Comparison of ENCODE assay signal across 19 cellular contexts in genomic region chr5:89595065-89595464, GRCh38.
DNase-seq lines count a peak whose midpoint lies in the region; FAIRE-seq lines count a peak whose summit lies in the region.
"Had no signal": no experiment of that assay in that cellular context is flagged by ENCODE, and none has a peak within 500 bp of the region (broad histone marks: within the 10 kb centered on the region; RNA-seq: fewer than 3 reads in every experiment).

No MANE protein-coding gene starts in this region.

- no peak overlapping the region for H2AFZ ChIP-seq in trophoblast cell (ENCODE audit: insufficient read depth, low read length, poor library complexity)

- H2BK120ac ChIP-seq in trophoblast cell (ENCODE audit: insufficient read depth, low read length, poor library complexity) = no peak overlapping the region

- H4K8ac ChIP-seq in trophoblast cell (ENCODE audit: low read depth, low read length) = no peak overlapping the region

- no peak overlapping the region for H4K12ac ChIP-seq in trophoblast cell (ENCODE audit: low read depth, low read length)

- H3K23ac ChIP-seq in trophoblast cell (ENCODE audit: low read length) = no peak overlapping the region

- H3K79me2 ChIP-seq in trophoblast cell (ENCODE audit: control insufficient read depth, insufficient read depth, low read length, poor library complexity) = no peaks in the 10 kb centered on the region

- H3K27me3 ChIP-seq in trophoblast cell (ENCODE audit: insufficient read depth, low read length) = no peaks in the 10 kb centered on the region

- no peak overlapping the region for H2AK5ac ChIP-seq in trophoblast cell (ENCODE audit: low read length)

- no peak for DNase-seq in GM19239 (ENCODE audit: insufficient read length, low spot score)
- DNase-seq in SK-N-MC (ENCODE audit: low read depth, low spot score) = peak; percentile 44
- peak; percentile 23 for DNase-seq in fibroblast of peridontal ligament (ENCODE audit: extremely low read depth)
- no peak for DNase-seq in LoVo (ENCODE audit: low spot score)
- no peak for DNase-seq in HPDE6-E6E7 (ENCODE audit: extremely low spot score)
- no peak for DNase-seq in trophoblast cell
- DNase-seq in C1 segment of cervical spinal cord (lab: John Stamatoyannopoulos, UW) = no peak
- DNase-seq: Caco-2, DMS53, KBM-7, MM.1S, NCI-H1105, NCI-H1694 treated with DMSO at 0.1 percent for 48 hours, NCI-H2171, NCI-H446 treated with DMSO at 0.1 percent for 48 hours, NCI-H774, Right ventricle myocardium superior had no signal

- no peaks in the 10 kb centered on the region for H3K4me1 ChIP-seq in trophoblast cell (ENCODE audit: control insufficient read depth in 1 of 2, insufficient read depth in 2 of 2, low read length in 2 of 2)
- H3K4me1 ChIP-seq: Caco-2 had no signal

- no peaks in the 10 kb centered on the region for H3K9me3 ChIP-seq in SK-N-MC (ENCODE audit: low read depth, low read length)
- no peaks in the 10 kb centered on the region for H3K9me3 ChIP-seq in trophoblast cell (ENCODE audit: insufficient read depth, low read depth, low read length)
- H3K9me3 ChIP-seq: Caco-2 had no signal

- H4K91ac ChIP-seq in trophoblast cell (ENCODE audit: low read depth, low read length) = no peak overlapping the region

- no peak overlapping the region for H3K18ac ChIP-seq in trophoblast cell (ENCODE audit: low read length)

- H2BK5ac ChIP-seq in trophoblast cell (ENCODE audit: low read depth, low read length, poor library complexity) = no peak overlapping the region

- H3K4ac ChIP-seq in trophoblast cell (ENCODE audit: low read depth, low read length) = no peak overlapping the region

- H3K27ac ChIP-seq in SK-N-MC = peak overlapping the region; percentile 44; the same call in 1 of the 2 replicates
- no peak overlapping the region for H3K27ac ChIP-seq in trophoblast cell (ENCODE audit: low read depth, low read length)
- H3K27ac ChIP-seq: HL-60 had no signal

- H3K79me1 ChIP-seq in trophoblast cell (ENCODE audit: low read length) = no peaks in the 10 kb centered on the region

- H2BK12ac ChIP-seq in trophoblast cell (ENCODE audit: low read length) = no peak overlapping the region

- H3K4me2 ChIP-seq in trophoblast cell (ENCODE audit: low read length) = no peak overlapping the region

- H3K36me3 ChIP-seq in SK-N-MC (ENCODE audit: insufficient read depth, low read length) (no peaks in the 10 kb centered on the region), trophoblast cell (ENCODE audit: control insufficient read depth in 1 of 2, insufficient read depth in 2 of 2, low read length in 2 of 2) (no peaks in the 10 kb centered on the region)

- peak; percentile 14 for FAIRE-seq in GM19239 (lab: Jason Lieb, UNC)
- FAIRE-seq: G401.6 had no signal

- WGBS in trophoblast cell (ENCODE audit: extremely low coverage, insufficient coverage, insufficient read length) = no CpG with 5 or more reads among the region's 1 CpG

- H3K9ac ChIP-seq in SK-N-MC (ENCODE audit: insufficient read length) (no peak overlapping the region), trophoblast cell (ENCODE audit: low read length) (no peak overlapping the region)

- H3K14ac ChIP-seq in trophoblast cell (ENCODE audit: low read length) = no peak overlapping the region

- H3K4me3 ChIP-seq in SK-N-MC (peak overlapping the region; percentile 38), trophoblast cell (ENCODE audit: low read depth, low read length) (no peak overlapping the region)

Comparison
In these comparisons a context has a peak if more than half of its experiments do, and no peak if none do; other contexts are left out.
1. DNase-seq: peak in SK-N-MC (single experiment) and fibroblast of peridontal ligament (single experiment); none in GM19239 (single experiment), LoVo (single experiment), HPDE6-E6E7 (single experiment), trophoblast cell (0 of 2) and C1 segment of cervical spinal cord (0 of 14).